Comparison of ENCODE assay signal across 1 cellular context in genomic region chr1:47219590-47220220, GRCh38.
TF ChIP-seq lines count a peak whose summit lies in the region.

No MANE protein-coding gene starts in this region.

TF ChIP-seq in K562, 482 proteins besides CTCF, POLR2A, EP300 and RAD21 (continued from another document):
- TF ChIP-seq RBBP5 (IDR thresholded peaks at IDR 0.05; ENCODE audit: borderline replicate concordance, insufficient read depth, low read length, poor library complexity, severe bottlenecking) (no peak), PBX2 (CRISPR knock-in tag; IDR thresholded peaks at IDR 0.05; ENCODE audit: low read depth) (no peak), PBX2 (tag; conservative IDR thresholded peaks at IDR 0.05; ENCODE audit: low read depth) (no peak), ELK3 (CRISPR knock-in tag; IDR thresholded peaks at IDR 0.05) (no peak)
TF ChIP-seq in K562: peak in this region for 2.
